In genomic region chr16:8852534-8852933, GRCh38 we compare ENCODE assay signal across 1 cellular context.
TF ChIP-seq lines count a peak whose summit lies in the region.

No MANE protein-coding gene starts in this region.

TF ChIP-seq in K562, 482 proteins besides CTCF, POLR2A, EP300 and RAD21:
- TF ChIP-seq HNRNPK (IDR thresholded peaks at IDR 0.05; ENCODE audit: low read depth, low read length, poor library complexity, severe bottlenecking) (no peak), HDAC8 (tag; IDR thresholded peaks at IDR 0.05) (no peak), SMAD1 (IDR thresholded peaks at IDR 0.05; ENCODE audit: low read depth, low read length, partially characterized antibody) (no peak), TCFL5 (CRISPR knock-in tag; conservative IDR thresholded peaks at IDR 0.05) (no peak), POLR2B (IDR thresholded peaks at IDR 0.05; ENCODE audit: low read depth, partially characterized antibody) (peak; percentile 6), POLR2AphosphoS5 (IDR thresholded peaks at IDR 0.05; ENCODE audit: control insufficient read depth, insufficient read depth, low read depth, low read length) (0 out of 2 replicates have a peak, but pooled peaks have one; percentile 7)
- TF ChIP-seq, protein P1, sequence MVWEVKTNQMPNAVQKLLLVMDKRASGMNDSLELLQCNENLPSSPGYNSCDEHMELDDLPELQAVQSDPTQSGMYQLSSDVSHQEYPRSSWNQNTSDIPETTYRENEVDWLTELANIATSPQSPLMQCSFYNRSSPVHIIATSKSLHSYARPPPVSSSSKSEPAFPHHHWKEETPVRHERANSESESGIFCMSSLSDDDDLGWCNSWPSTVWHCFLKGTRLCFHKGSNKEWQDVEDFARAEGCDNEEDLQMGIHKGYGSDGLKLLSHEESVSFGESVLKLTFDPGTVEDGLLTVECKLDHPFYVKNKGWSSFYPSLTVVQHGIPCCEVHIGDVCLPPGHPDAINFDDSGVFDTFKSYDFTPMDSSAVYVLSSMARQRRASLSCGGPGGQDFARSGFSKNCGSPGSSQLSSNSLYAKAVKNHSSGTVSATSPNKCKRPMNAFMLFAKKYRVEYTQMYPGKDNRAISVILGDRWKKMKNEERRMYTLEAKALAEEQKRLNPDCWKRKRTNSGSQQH (CRISPR knock-in tag; IDR thresholded peaks at IDR 0.05): no peak
